1 cellular context compared by ENCODE assay signal in genomic region chr7:75639071-75639892, GRCh38.
A peak's percentile ranks its signal among the peaks of the same experiment; 100 is the strongest.
TF ChIP-seq lines count a peak whose summit lies in the region.

No MANE protein-coding gene starts in this region.

TF ChIP-seq in HEK293, 187 proteins besides CTCF, POLR2A, EP300 and RAD21 (continued from another document):
- TF ChIP-seq ZNF624 (tag by site-specific recombination; IDR thresholded peaks at IDR 0.05) (0 out of 2 replicates have a peak, but pooled peaks have one; percentile 37), ZNF792 (tag by site-specific recombination; IDR thresholded peaks at IDR 0.05) (0 out of 2 replicates have a peak, but pooled peaks have one; percentile 67), ZSCAN4 (tag by site-specific recombination; IDR thresholded peaks at IDR 0.05) (peak; percentile 98), ZEB2 (tag by site-specific recombination; IDR thresholded peaks at IDR 0.05) (peak; percentile 84)
